ENCODE assay signal across 1 cellular context in genomic region chr10:95850791-95851190, GRCh38.
TF ChIP-seq lines count a peak whose summit lies in the region.

No MANE protein-coding gene starts in this region.

TF ChIP-seq in HepG2, 621 proteins besides CTCF, POLR2A, EP300 and RAD21:
- no peak for TF ChIP-seq HNF1A (IDR thresholded peaks at IDR 0.05; ENCODE audit: low read depth)
- no peak for TF ChIP-seq HNF1A (CRISPR knock-in tag; IDR thresholded peaks at IDR 0.05; ENCODE audit: borderline replicate concordance)
- no peak for TF ChIP-seq ZNF256 (CRISPR knock-in tag; conservative IDR thresholded peaks at IDR 0.05)
- TF ChIP-seq JDP2 (CRISPR knock-in tag; IDR thresholded peaks at IDR 0.05; ENCODE audit: borderline replicate concordance) = no peak
- no peak for TF ChIP-seq ZNF761 (CRISPR knock-in tag; conservative IDR thresholded peaks at IDR 0.05)
- no peak for TF ChIP-seq GTF3A (CRISPR knock-in tag; conservative IDR thresholded peaks at IDR 0.05)
- TF ChIP-seq, protein P1, sequence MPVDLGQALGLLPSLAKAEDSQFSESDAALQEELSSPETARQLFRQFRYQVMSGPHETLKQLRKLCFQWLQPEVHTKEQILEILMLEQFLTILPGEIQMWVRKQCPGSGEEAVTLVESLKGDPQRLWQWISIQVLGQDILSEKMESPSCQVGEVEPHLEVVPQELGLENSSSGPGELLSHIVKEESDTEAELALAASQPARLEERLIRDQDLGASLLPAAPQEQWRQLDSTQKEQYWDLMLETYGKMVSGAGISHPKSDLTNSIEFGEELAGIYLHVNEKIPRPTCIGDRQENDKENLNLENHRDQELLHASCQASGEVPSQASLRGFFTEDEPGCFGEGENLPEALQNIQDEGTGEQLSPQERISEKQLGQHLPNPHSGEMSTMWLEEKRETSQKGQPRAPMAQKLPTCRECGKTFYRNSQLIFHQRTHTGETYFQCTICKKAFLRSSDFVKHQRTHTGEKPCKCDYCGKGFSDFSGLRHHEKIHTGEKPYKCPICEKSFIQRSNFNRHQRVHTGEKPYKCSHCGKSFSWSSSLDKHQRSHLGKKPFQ (CRISPR knock-in tag; IDR thresholded peaks at IDR 0.05; ENCODE audit: insufficient replicate concordance) = no peak
- TF ChIP-seq CEBPB (IDR thresholded peaks at IDR 0.05; ENCODE audit: borderline replicate concordance, low read depth, low read length) = no peak
- no peak for TF ChIP-seq FOXC1 (CRISPR knock-in tag; IDR thresholded peaks at IDR 0.05; ENCODE audit: borderline replicate concordance)
- no peak for TF ChIP-seq ZNF383 (CRISPR knock-in tag; IDR thresholded peaks at IDR 0.05; ENCODE audit: borderline replicate concordance)
